In the genomic region with DNA sequence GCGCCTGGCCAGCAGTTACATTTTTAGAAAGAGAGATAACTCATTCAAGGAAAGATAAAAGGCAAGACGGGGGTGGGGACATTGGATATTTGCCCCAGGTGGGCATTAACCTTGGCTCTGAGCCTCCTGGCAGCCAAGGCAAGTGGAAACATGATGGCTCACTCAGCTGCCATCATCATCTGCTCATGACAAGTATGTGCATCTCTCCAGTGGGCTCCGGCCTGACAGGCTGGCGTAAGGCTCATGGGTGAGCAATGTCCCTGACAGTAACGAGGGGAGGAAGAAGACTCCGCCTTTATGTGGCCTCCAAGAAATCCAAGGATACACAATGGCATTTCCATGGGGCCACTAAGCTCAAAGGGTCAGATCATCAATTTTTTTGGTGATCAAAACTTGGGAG, we compare ENCODE assay signal across 38 cellular contexts. TPM values are rescaled to one million over a fixed set of nuclear protein-coding genes. Genes with fewer than 3 reads are reported as not detected.
"Had no signal": no experiment of that assay in that cellular context is flagged by ENCODE, and none has a peak within 500 bp of the region (broad histone marks: within the 10 kb centered on the region; RNA-seq: fewer than 3 reads in every experiment).

No MANE protein-coding gene starts in this region.

- DNase-seq: activated CD4-positive, alpha-beta memory T cell treated with anti-CD3 and anti-CD28 coated beads, Interleukin-2, amount 10 ng/mL, durations not matched to agents 7 days and 5 days; activated CD4-positive, alpha-beta T cell treated with anti-CD3 and anti-CD28 coated beads for 1 hour; activated CD4-positive, alpha-beta T cell treated with anti-CD3 and anti-CD28 coated beads for 36 hours; activated CD4-positive, alpha-beta T cell treated with anti-CD3 and anti-CD28 coated beads for 48 hours; activated CD4-positive, alpha-beta T cell treated with anti-CD3 and anti-CD28 coated beads, Interleukin-2, amount 10 ng/mL, durations not matched to agents 7 days and 5 days; activated CD4-positive, alpha-beta T cell treated with anti-CD3 and anti-CD28 coated beads, Interleukin-2, amount 50 U/mL, for 48 hours; activated CD4-positive, CD25-positive, alpha-beta regulatory T cell; activated CD8-positive, alpha-beta memory T cell treated with anti-CD3 and anti-CD28 coated beads for 24 hours; activated CD8-positive, alpha-beta memory T cell treated with anti-CD3 and anti-CD28 coated beads, Interleukin-2, amount 10 ng/mL, durations not matched to agents 7 days and 5 days; activated CD8-positive, alpha-beta memory T cell treated with anti-CD3 and anti-CD28 coated beads, Interleukin-2, amount 50 U/mL, for 48 hours; activated CD8-positive, alpha-beta T cell treated with anti-CD3 and anti-CD28 coated beads, Interleukin-2, amount 10 ng/mL, durations not matched to agents 7 days and 5 days; activated gamma-delta T cell treated with Interleukin-2 at 50 U/mL for 16 hours; activated naive CD4-positive, alpha-beta T cell; activated naive CD4-positive, alpha-beta T cell treated with anti-CD3 and anti-CD28 coated beads for 36 hours; activated naive CD4-positive, alpha-beta T cell treated with anti-CD3 and anti-CD28 coated beads, Interleukin-2, amount 50 U/mL, for 16 hours; activated naive CD8-positive, alpha-beta T cell treated with anti-CD3 and anti-CD28 coated beads for 36 hours; activated T-cell treated with anti-CD3 and anti-CD28 coated beads, Interleukin-2, amount 50 U/mL, for 24 hours; activated T-cell treated with anti-CD3 and anti-CD28 coated beads, Interleukin-2, amount 50 U/mL, for 48 hours; adrenal gland; amniotic stem cell; body of pancreas; brain microvascular endothelial cell; central memory CD4-positive, alpha-beta T cell; T-helper 1 cell; T-helper 2 cell; T-helper 9 cell; WERI-Rb-1 had no signal

- H3K9me3 ChIP-seq: adrenal gland, body of pancreas had no signal

- H3K27ac ChIP-seq: adrenal gland, body of pancreas, brain microvascular endothelial cell, breast epithelium, WERI-Rb-1 had no signal

- H3K27me3 ChIP-seq: adrenal gland, body of pancreas had no signal

- H3K36me3 ChIP-seq: adrenal gland, brain microvascular endothelial cell, breast epithelium, WERI-Rb-1 had no signal

- ATAC-seq: activated CD4-positive, alpha-beta T cell treated with anti-CD3 and anti-CD28 coated beads for 36 hours; activated CD4-positive, CD25-positive, alpha-beta regulatory T cell treated with anti-CD3 and anti-CD28 coated beads, Interleukin-2, amount 50 U/mL, for 24 hours; activated CD8-positive, alpha-beta memory T cell treated with anti-CD3 and anti-CD28 coated beads, Interleukin-2, amount 10 ng/mL, durations not matched to agents 7 days and 5 days; activated CD8-positive, alpha-beta T cell treated with anti-CD3 and anti-CD28 coated beads, Interleukin-2, amount 10 ng/mL, durations not matched to agents 7 days and 5 days; activated naive CD4-positive, alpha-beta T cell treated with anti-CD3 and anti-CD28 coated beads, Interleukin-2, amount 50 U/mL, for 72 hours; activated T-helper 17 cell treated with anti-CD3 and anti-CD28 coated beads, Interleukin-2, amount 50 U/mL, for 72 hours; body of pancreas; WTC11 had no signal

- H3K4me3 ChIP-seq: adrenal gland, body of pancreas, breast epithelium had no signal

- H3K4me1 ChIP-seq: adrenal gland, breast epithelium had no signal

- FAIRE-seq: astrocyte, TTC549 had no signal

RNA-seq across cellular contexts. Expression of a gene that starts 13.3 kb away (rescaled TPM):
- total RNA-seq: activated CD4-positive, alpha-beta memory T cell treated with anti-CD3 and anti-CD28 coated beads, Interleukin-2, amount 10 ng/mL, durations not matched to agents 7 days and 5 days; activated CD4-positive, alpha-beta T cell treated with anti-CD3 and anti-CD28 coated beads for 36 hours; activated CD4-positive, alpha-beta T cell treated with anti-CD3 and anti-CD28 coated beads, Interleukin-2, amount 10 ng/mL, durations not matched to agents 7 days and 5 days; activated CD8-positive, alpha-beta memory T cell treated with anti-CD3 and anti-CD28 coated beads, Interleukin-2, amount 10 ng/mL, durations not matched to agents 7 days and 5 days; activated CD8-positive, alpha-beta T cell treated with anti-CD3 and anti-CD28 coated beads, Interleukin-2, amount 10 ng/mL, durations not matched to agents 7 days and 5 days; activated naive CD4-positive, alpha-beta T cell treated with anti-CD3 and anti-CD28 coated beads for 36 hours; activated naive CD4-positive, alpha-beta T cell treated with anti-CD3 and anti-CD28 coated beads, Interleukin-2, amount 50 U/mL, for 72 hours; activated naive CD8-positive, alpha-beta T cell treated with anti-CD3 and anti-CD28 coated beads for 36 hours; activated T-helper 1 cell treated with anti-CD3 and anti-CD28 coated beads, Interleukin-12 subunit alpha, Interleukin-12 subunit beta, Interleukin-2, Interleukin-4 antibody, amounts not matched to agents 30 ng/mL and 10 ng/mL and 1 ng/mL, durations not matched to agents 14 hours and 24 hours and 36 hours; activated T-helper 17 cell treated with anti-CD3 and anti-CD28 coated beads, Interleukin-2, amount 50 U/mL, for 72 hours; adrenal gland; aorta; astrocyte; body of pancreas; breast epithelium; cardiac septum; chondrocyte; WTC11 had no signal
- polyA plus RNA-seq: adrenal gland, aorta had no signal
